22 cellular contexts compared by ENCODE assay signal in genomic region chr12:114738460-114739184, GRCh38. TPM values are rescaled to one million over a fixed set of nuclear protein-coding genes. Genes with fewer than 3 reads are reported as not detected.
"Had no signal": no experiment of that assay in that cellular context is flagged by ENCODE, and none has a peak within 500 bp of the region (broad histone marks: within the 10 kb centered on the region; RNA-seq: fewer than 3 reads in every experiment).

No MANE protein-coding gene starts in this region.

- H3K4me1 ChIP-seq: SJCRH30 had no signal

- DNase-seq: Kasumi-1, NCI-H1092, NCI-H1105 treated with DMSO at 0.1 percent for 48 hours, NCI-H1417 treated with DMSO at 0.1 percent for 48 hours, NCI-H146, NCI-H1694 treated with DMSO at 0.1 percent for 48 hours, NCI-H1930, NCI-H2081, NCI-H2107, NCI-H2227 treated with DMSO at 0.1 percent for 48 hours, NCI-H446, NCI-H510A, NCI-H524 treated with DMSO at 0.1 percent for 48 hours, NCI-H69, NCI-H774, SHP77, SJCRH30 had no signal

- H3K4me3 ChIP-seq: K562, SJCRH30 had no signal

- H3K9me3 ChIP-seq: SJCRH30 had no signal

- H3K4me3 Mint-ChIP-seq: IgD-negative memory B cell had no signal

- H3K27ac ChIP-seq: KMS-11, RWPE1, SJCRH30 had no signal

- ATAC-seq: K562, SK-N-SH treated with all-trans-retinoic acid at 6 μM for 48 hours had no signal

- H3K36me3 Mint-ChIP-seq: IgD-negative memory B cell had no signal

- H3K36me3 ChIP-seq: SJCRH30 had no signal

- H3K4me1 Mint-ChIP-seq: IgD-negative memory B cell had no signal

- H3K27ac Mint-ChIP-seq: IgD-negative memory B cell had no signal

- H3K27me3 ChIP-seq: SJCRH30 had no signal

RNA-seq across cellular contexts. Expression of gene TBX3, which starts 54.6 kb away (rescaled TPM):
- total RNA-seq: SJCRH30 had no signal
